In the genomic region with DNA sequence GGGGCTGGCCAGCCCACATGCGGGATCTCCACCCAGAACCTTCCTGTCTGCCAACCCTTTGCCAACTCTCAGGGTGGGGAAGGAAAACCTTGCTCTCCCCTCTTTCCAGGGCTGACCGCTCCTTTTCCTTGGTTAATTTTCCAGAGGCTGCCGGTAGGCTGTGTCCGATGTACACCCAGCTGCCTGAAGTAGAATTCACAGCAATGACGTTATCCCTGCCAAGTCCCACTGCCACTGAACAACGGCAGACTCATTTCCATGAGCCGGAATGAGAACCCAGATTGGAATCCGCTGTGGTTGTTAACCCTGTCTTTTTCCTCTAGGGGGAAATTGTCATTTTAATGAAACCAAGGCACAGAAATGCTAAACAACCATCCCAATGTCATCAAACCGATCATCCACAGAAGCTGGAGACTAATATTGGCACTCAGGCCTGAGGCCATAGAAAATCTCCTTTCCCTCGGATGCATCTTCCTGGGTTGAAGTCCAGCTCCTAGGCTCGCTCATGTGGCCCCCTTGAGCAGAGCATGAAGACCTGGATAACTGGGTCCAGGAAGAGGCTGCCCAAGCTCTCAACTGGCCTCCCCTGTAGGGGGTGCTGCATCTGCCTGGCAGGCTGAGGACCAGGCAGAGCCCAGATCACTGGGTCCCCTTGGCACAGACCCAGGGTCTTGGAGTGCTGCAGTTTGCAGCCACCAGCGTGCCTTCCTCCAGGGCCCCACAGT, we compare ENCODE assay signal across 18 cellular contexts. TPM values are rescaled to one million over a fixed set of nuclear protein-coding genes. Genes with fewer than 3 reads are reported as not detected.
DNase-seq lines count a peak whose midpoint lies in the region; ATAC-seq, FAIRE-seq and TF ChIP-seq lines count a peak whose summit lies in the region.
"Had no signal": no experiment of that assay in that cellular context is flagged by ENCODE, and none has a peak within 500 bp of the region (broad histone marks: within the 10 kb centered on the region; RNA-seq: fewer than 3 reads in every experiment).

No MANE protein-coding gene starts in this region.

- FAIRE-seq in keratinocyte (lab: Jason Lieb, UNC), result no peak
- FAIRE-seq: bronchial epithelial cell, G401.6, small intestine had no signal

- H3K79me2 ChIP-seq in keratinocyte (ENCODE audit: control insufficient read depth, insufficient read depth, low read length), result no peaks in the 10 kb centered on the region

- no peak overlapping the region for H3K27ac Mint-ChIP-seq in natural killer cell treated with Interleukin-12 subunit alpha and Interleukin-12 subunit beta and Interleukin-15 and Interleukin-18, amount 100 ng/mL, for 72 hours
- H3K27ac Mint-ChIP-seq: activated CD4-positive, alpha-beta T cell treated with anti-CD3 and anti-CD28 coated beads for 36 hours; activated T-cell treated with anti-CD3 and anti-CD28 coated beads, Interleukin-2, amount 50 U/mL, for 72 hours; immature natural killer cell had no signal

- H3K9ac ChIP-seq in keratinocyte (ENCODE audit: control insufficient read depth, extremely low read depth, insufficient read depth, low read length), result no peak overlapping the region

- no peaks in the 10 kb centered on the region for H3K36me3 Mint-ChIP-seq in natural killer cell treated with Interleukin-12 subunit alpha and Interleukin-12 subunit beta and Interleukin-15 and Interleukin-18, amount 100 ng/mL, for 72 hours
- H3K36me3 Mint-ChIP-seq: immature natural killer cell had no signal

- H3K27me3 ChIP-seq in keratinocyte (ENCODE audit: control insufficient read depth, extremely low read depth, insufficient read depth, low read length), result no peaks in the 10 kb centered on the region
- H3K27me3 ChIP-seq: tibial nerve had no signal

- H3K4me3 Mint-ChIP-seq in natural killer cell treated with Interleukin-12 subunit alpha and Interleukin-12 subunit beta and Interleukin-15 and Interleukin-18, amount 100 ng/mL, for 72 hours, result no peak overlapping the region
- H3K4me3 Mint-ChIP-seq: activated CD4-positive, alpha-beta T cell treated with anti-CD3 and anti-CD28 coated beads for 36 hours; activated T-cell treated with anti-CD3 and anti-CD28 coated beads, Interleukin-2, amount 50 U/mL, for 72 hours; immature natural killer cell had no signal

- dilution Hi-C loops in keratinocyte (cut with MboI; ENCODE audit: extremely low pct_ligation_motif_present, low sequenced_read_pairs), result no loop called here

- H3K4me2 ChIP-seq in keratinocyte (ENCODE audit: control insufficient read depth, extremely low read depth, insufficient read depth, low read depth, low read length), result no peak overlapping the region

- TF ChIP-seq CTCF in keratinocyte (optimal IDR thresholded peaks at IDR 0.05 in 1 of 3, IDR thresholded peaks at IDR 0.05 in 1 of 3, conservative IDR thresholded peaks at IDR 0.05 in 1 of 3; ENCODE audit: extremely low read depth in 1 of 3, insufficient read depth in 2 of 3, low read length in 3 of 3), result peak in 2 of 3 experiments; percentile 10 to 15

- H3K4me1 ChIP-seq in keratinocyte (ENCODE audit: control insufficient read depth, extremely low read depth, insufficient read depth, low read length), result peaks cover 12% of the 10 kb centered on the region

- H2AFZ ChIP-seq in keratinocyte (ENCODE audit: control insufficient read depth, low read length), result no peak overlapping the region

- ATAC-seq in natural killer cell treated with Interleukin-12 subunit alpha and Interleukin-12 subunit beta and Interleukin-15 and Interleukin-18, amount 100 ng/mL, for 72 hours, result no peak
- ATAC-seq in HG02870 (IDR thresholded peaks at IDR 0.05; ENCODE audit: unreplicated experiment), result no peak
- ATAC-seq: activated CD4-positive, alpha-beta T cell treated with anti-CD3 and anti-CD28 coated beads for 36 hours; activated T-cell treated with anti-CD3 and anti-CD28 coated beads, Interleukin-2, amount 50 U/mL, for 72 hours had no signal

- H4K20me1 ChIP-seq in keratinocyte (ENCODE audit: control insufficient read depth, extremely low read depth, insufficient read depth, low read length), result no peaks in the 10 kb centered on the region

- no peak overlapping the region for H3K27ac ChIP-seq in keratinocyte (ENCODE audit: control insufficient read depth, insufficient read depth, low read length)

- H3K9me3 ChIP-seq in keratinocyte (ENCODE audit: control insufficient read depth, low read depth, low read length), result no peaks in the 10 kb centered on the region

- H3K9me3 Mint-ChIP-seq in natural killer cell treated with Interleukin-12 subunit alpha and Interleukin-12 subunit beta and Interleukin-15 and Interleukin-18, amount 100 ng/mL, for 72 hours, result no peaks in the 10 kb centered on the region
- H3K9me3 Mint-ChIP-seq: activated T-cell treated with anti-CD3 and anti-CD28 coated beads, Interleukin-2, amount 50 U/mL, for 72 hours; immature natural killer cell had no signal

- H3K36me3 ChIP-seq in keratinocyte (ENCODE audit: control insufficient read depth in 2 of 2, extremely low read depth in 1 of 2, insufficient read depth in 2 of 2, low read length in 2 of 2), result no peaks in the 10 kb centered on the region
- H3K36me3 ChIP-seq: tibial nerve had no signal

- DNase-seq in AG08395 (ENCODE audit: low spot score), result peak; percentile 83
- DNase-seq in HCEC 1CT, result peak; percentile 31
- peak; percentile 91 for DNase-seq in astrocyte of the hippocampus (ENCODE audit: low read depth, low spot score)
- DNase-seq in keratinocyte (ENCODE audit: low read depth, low spot score), result no peak
- no peak for DNase-seq in natural killer cell treated with Interleukin-12 subunit alpha and Interleukin-12 subunit beta and Interleukin-15 and Interleukin-18, amount 100 ng/mL, for 72 hours (ENCODE audit: low spot score)
- no peak for DNase-seq in cerebellum (ENCODE audit: low spot score)
- DNase-seq in Ammon's horn (ENCODE audit: low spot score), result no peak
- DNase-seq: activated CD4-positive, alpha-beta T cell treated with anti-CD3 and anti-CD28 coated beads for 36 hours; activated T-cell treated with anti-CD3 and anti-CD28 coated beads, Interleukin-2, amount 50 U/mL, for 72 hours; AML-193; immature natural killer cell; NCI-H2029; small intestine; SW 1271 had no signal

- H3K27me3 Mint-ChIP-seq in natural killer cell treated with Interleukin-12 subunit alpha and Interleukin-12 subunit beta and Interleukin-15 and Interleukin-18, amount 100 ng/mL, for 72 hours, result no peaks in the 10 kb centered on the region
- H3K27me3 Mint-ChIP-seq: activated CD4-positive, alpha-beta T cell treated with anti-CD3 and anti-CD28 coated beads for 36 hours had no signal

- H3K4me1 Mint-ChIP-seq in natural killer cell treated with Interleukin-12 subunit alpha and Interleukin-12 subunit beta and Interleukin-15 and Interleukin-18, amount 100 ng/mL, for 72 hours (ENCODE audit: low read depth in 2 of 2), result no peaks in the 10 kb centered on the region
- H3K4me1 Mint-ChIP-seq: activated CD4-positive, alpha-beta T cell treated with anti-CD3 and anti-CD28 coated beads for 36 hours; immature natural killer cell had no signal

- H3K9me1 ChIP-seq in keratinocyte (ENCODE audit: control insufficient read depth, extremely low read depth, insufficient read depth, low read length), result no peaks in the 10 kb centered on the region

- no peak overlapping the region for H3K4me3 ChIP-seq in keratinocyte (ENCODE audit: control insufficient read depth in 2 of 3, extremely low read depth in 1 of 3, insufficient read depth in 2 of 3, low read depth in 1 of 3, low read length in 3 of 3)
- H3K4me3 ChIP-seq: tibial nerve had no signal

RNA-seq across cellular contexts. Expression of a gene that starts 30.4 kb away (rescaled TPM):
- polyA plus RNA-seq in keratinocyte, result 0.37 to 3.0 TPM (median 0.63 TPM) in 3 replicates
- polyA plus RNA-seq in keratinocyte (2011; ENCODE audit: low read depth), result 2.4 TPM
- polyA plus RNA-seq in keratinocyte (2011; cell fraction: cytosol; rRNA removed), result 0.60 and 0.74 TPM in 2 replicates
- polyA plus RNA-seq in keratinocyte (2011; cell fraction: nucleus; rRNA removed), result 0.98 and 1.7 TPM in 2 replicates
- 0.61 and 3.3 TPM in 2 replicates for polyA plus RNA-seq in keratinocyte (2012; ENCODE audit: low replicate concordance)
- 0.13 to 2.0 TPM (median 0.64 TPM) in 3 replicates for polyA minus RNA-seq in keratinocyte
- 2.7 TPM for polyA minus RNA-seq in keratinocyte (2011; cell fraction: cytosol; rRNA and poly(A)+ RNA removed)
- polyA minus RNA-seq in keratinocyte (2011; cell fraction: nucleus; rRNA and poly(A)+ RNA removed), result 2.0 and 2.1 TPM in 2 replicates
- not detected for total RNA-seq in natural killer cell treated with Interleukin-12 subunit alpha and Interleukin-12 subunit beta and Interleukin-15 and Interleukin-18, amount 100 ng/mL, for 72 hours
- not detected for total RNA-seq in cerebellum
- polyA plus RNA-seq: immature natural killer cell, small intestine had no signal

Comparison
In these comparisons a context has a peak if more than half of its experiments do, and no peak if none do; other contexts are left out.
1. DNase-seq: peak in AG08395 (single experiment), HCEC 1CT (single experiment) and astrocyte of the hippocampus (single experiment); none in keratinocyte (single experiment), natural killer cell treated with Interleukin-12 subunit alpha and Interleukin-12 subunit beta and Interleukin-15 and Interleukin-18, amount 100 ng/mL, for 72 hours (single experiment), cerebellum (single experiment) and Ammon's horn (single experiment).